In genomic region chr16:46922239-46922638, GRCh38 we compare ENCODE assay signal across 1 cellular context.
A peak's percentile ranks its signal among the peaks of the same experiment; 100 is the strongest.
TF ChIP-seq lines count a peak whose summit lies in the region.

No MANE protein-coding gene starts in this region.

TF ChIP-seq in HepG2, 621 proteins besides CTCF, POLR2A, EP300 and RAD21 (continues in another document):
- TF ChIP-seq XBP1 (CRISPR knock-in tag; IDR thresholded peaks at IDR 0.05) (no peak), PRPF4 (IDR thresholded peaks at IDR 0.05; ENCODE audit: low read depth, low read length, poor library complexity, severe bottlenecking) (no peak), CBX2 (IDR thresholded peaks at IDR 0.05; ENCODE audit: low read depth, low read length) (no peak), CBX2 (CRISPR knock-in tag; IDR thresholded peaks at IDR 0.05; ENCODE audit: low read depth) (no peak), ZNF766 (CRISPR knock-in tag; IDR thresholded peaks at IDR 0.05; ENCODE audit: borderline replicate concordance) (no peak), NFKBIZ (CRISPR knock-in tag; IDR thresholded peaks at IDR 0.05) (no peak), KMT2B (CRISPR knock-in tag; IDR thresholded peaks at IDR 0.05) (no peak), ZMAT3 (CRISPR knock-in tag; conservative IDR thresholded peaks at IDR 0.05) (no peak), SPEN (CRISPR knock-in tag; IDR thresholded peaks at IDR 0.05; ENCODE audit: low read depth) (no peak), NR2F1 (CRISPR knock-in tag; IDR thresholded peaks at IDR 0.05) (no peak), MAX (IDR thresholded peaks at IDR 0.05) (no peak), SALL1 (CRISPR knock-in tag; IDR thresholded peaks at IDR 0.05) (0 out of 2 replicates have a peak, but pooled peaks have one; percentile 21), ZNF737 (CRISPR knock-in tag; IDR thresholded peaks at IDR 0.05; ENCODE audit: borderline replicate concordance) (no peak), NR2C2 (CRISPR knock-in tag; IDR thresholded peaks at IDR 0.05; ENCODE audit: borderline replicate concordance) (no peak), ARID4A (CRISPR knock-in tag; IDR thresholded peaks at IDR 0.05; ENCODE audit: borderline replicate concordance) (no peak), KDM5B (CRISPR knock-in tag; IDR thresholded peaks at IDR 0.05; ENCODE audit: borderline replicate concordance) (no peak), FOXC1 (CRISPR knock-in tag; IDR thresholded peaks at IDR 0.05; ENCODE audit: borderline replicate concordance) (no peak), ASH2L (IDR thresholded peaks at IDR 0.05; ENCODE audit: insufficient read length, low read depth, low read length) (no peak), ZNF543 (CRISPR knock-in tag; IDR thresholded peaks at IDR 0.05) (no peak), NFIB (CRISPR knock-in tag; IDR thresholded peaks at IDR 0.05; ENCODE audit: borderline replicate concordance) (0 out of 2 replicates have a peak, but pooled peaks have one; percentile 28), NAIF1 (CRISPR knock-in tag; IDR thresholded peaks at IDR 0.05; ENCODE audit: borderline replicate concordance) (no peak), DR1 (CRISPR knock-in tag; IDR thresholded peaks at IDR 0.05) (no peak), GABPB1 (CRISPR knock-in tag; IDR thresholded peaks at IDR 0.05) (no peak), ZNF652 (CRISPR knock-in tag; IDR thresholded peaks at IDR 0.05; ENCODE audit: borderline replicate concordance, low read depth) (no peak), ZSCAN29 (CRISPR knock-in tag; conservative IDR thresholded peaks at IDR 0.05) (no peak), POLR2AphosphoS2 (IDR thresholded peaks at IDR 0.05; ENCODE audit: low read depth, low read length) (peak; percentile 59), WIZ (CRISPR knock-in tag; IDR thresholded peaks at IDR 0.05) (no peak), ZNF878 (CRISPR knock-in tag; IDR thresholded peaks at IDR 0.05) (no peak), ZBTB25 (CRISPR knock-in tag; IDR thresholded peaks at IDR 0.05) (no peak), ZNF513 (CRISPR knock-in tag; conservative IDR thresholded peaks at IDR 0.05) (no peak), PITX1 (CRISPR knock-in tag; IDR thresholded peaks at IDR 0.05) (no peak), ZNF724P (CRISPR knock-in tag; IDR thresholded peaks at IDR 0.05; ENCODE audit: borderline replicate concordance) (no peak), RBM22 (optimal IDR thresholded peaks at IDR 0.05; ENCODE audit: low read length) (peak; percentile 36), SNAI1 (CRISPR knock-in tag; IDR thresholded peaks at IDR 0.05; ENCODE audit: borderline replicate concordance) (no peak)
- TF ChIP-seq, protein P1, sequence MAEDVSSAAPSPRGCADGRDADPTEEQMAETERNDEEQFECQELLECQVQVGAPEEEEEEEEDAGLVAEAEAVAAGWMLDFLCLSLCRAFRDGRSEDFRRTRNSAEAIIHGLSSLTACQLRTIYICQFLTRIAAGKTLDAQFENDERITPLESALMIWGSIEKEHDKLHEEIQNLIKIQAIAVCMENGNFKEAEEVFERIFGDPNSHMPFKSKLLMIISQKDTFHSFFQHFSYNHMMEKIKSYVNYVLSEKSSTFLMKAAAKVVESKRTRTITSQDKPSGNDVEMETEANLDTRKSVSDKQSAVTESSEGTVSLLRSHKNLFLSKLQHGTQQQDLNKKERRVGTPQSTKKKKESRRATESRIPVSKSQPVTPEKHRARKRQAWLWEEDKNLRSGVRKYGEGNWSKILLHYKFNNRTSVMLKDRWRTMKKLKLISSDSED (CRISPR knock-in tag; IDR thresholded peaks at IDR 0.05), result no peak
- TF ChIP-seq, protein P2, sequence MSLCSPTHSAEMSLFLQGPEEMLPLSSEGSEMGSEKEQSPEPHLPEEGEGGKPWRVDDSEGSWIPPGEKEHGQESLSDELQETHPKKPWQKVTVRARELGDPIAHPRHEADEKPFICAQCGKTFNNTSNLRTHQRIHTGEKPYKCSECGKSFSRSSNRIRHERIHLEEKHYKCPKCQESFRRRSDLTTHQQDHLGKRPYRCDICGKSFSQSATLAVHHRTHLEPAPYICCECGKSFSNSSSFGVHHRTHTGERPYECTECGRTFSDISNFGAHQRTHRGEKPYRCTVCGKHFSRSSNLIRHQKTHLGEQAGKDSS (CRISPR knock-in tag; IDR thresholded peaks at IDR 0.05; ENCODE audit: borderline replicate concordance, low read depth), result no peak
- TF ChIP-seq, protein P3, sequence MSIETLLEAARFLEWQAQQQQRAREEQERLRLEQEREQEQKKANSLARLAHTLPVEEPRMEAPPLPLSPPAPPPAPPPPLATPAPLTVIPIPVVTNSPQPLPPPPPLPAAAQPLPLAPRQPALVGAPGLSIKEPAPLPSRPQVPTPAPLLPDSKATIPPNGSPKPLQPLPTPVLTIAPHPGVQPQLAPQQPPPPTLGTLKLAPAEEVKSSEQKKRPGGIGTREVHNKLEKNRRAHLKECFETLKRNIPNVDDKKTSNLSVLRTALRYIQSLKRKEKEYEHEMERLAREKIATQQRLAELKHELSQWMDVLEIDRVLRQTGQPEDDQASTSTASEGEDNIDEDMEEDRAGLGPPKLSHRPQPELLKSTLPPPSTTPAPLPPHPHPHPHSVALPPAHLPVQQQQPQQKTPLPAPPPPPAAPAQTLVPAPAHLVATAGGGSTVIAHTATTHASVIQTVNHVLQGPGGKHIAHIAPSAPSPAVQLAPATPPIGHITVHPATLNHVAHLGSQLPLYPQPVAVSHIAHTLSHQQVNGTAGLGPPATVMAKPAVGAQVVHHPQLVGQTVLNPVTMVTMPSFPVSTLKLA (IDR thresholded peaks at IDR 0.05), result no peak
- TF ChIP-seq, protein P4, sequence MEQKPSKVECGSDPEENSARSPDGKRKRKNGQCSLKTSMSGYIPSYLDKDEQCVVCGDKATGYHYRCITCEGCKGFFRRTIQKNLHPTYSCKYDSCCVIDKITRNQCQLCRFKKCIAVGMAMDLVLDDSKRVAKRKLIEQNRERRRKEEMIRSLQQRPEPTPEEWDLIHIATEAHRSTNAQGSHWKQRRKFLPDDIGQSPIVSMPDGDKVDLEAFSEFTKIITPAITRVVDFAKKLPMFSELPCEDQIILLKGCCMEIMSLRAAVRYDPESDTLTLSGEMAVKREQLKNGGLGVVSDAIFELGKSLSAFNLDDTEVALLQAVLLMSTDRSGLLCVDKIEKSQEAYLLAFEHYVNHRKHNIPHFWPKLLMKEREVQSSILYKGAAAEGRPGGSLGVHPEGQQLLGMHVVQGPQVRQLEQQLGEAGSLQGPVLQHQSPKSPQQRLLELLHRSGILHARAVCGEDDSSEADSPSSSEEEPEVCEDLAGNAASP (CRISPR knock-in tag; IDR thresholded peaks at IDR 0.05; ENCODE audit: borderline replicate concordance), result no peak
- TF ChIP-seq, protein P5, sequence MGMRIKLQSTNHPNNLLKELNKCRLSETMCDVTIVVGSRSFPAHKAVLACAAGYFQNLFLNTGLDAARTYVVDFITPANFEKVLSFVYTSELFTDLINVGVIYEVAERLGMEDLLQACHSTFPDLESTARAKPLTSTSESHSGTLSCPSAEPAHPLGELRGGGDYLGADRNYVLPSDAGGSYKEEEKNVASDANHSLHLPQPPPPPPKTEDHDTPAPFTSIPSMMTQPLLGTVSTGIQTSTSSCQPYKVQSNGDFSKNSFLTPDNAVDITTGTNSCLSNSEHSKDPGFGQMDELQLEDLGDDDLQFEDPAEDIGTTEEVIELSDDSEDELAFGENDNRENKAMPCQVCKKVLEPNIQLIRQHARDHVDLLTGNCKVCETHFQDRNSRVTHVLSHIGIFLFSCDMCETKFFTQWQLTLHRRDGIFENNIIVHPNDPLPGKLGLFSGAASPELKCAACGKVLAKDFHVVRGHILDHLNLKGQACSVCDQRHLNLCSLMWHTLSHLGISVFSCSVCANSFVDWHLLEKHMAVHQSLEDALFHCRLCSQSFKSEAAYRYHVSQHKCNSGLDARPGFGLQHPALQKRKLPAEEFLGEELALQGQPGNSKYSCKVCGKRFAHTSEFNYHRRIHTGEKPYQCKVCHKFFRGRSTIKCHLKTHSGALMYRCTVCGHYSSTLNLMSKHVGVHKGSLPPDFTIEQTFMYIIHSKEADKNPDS (CRISPR knock-in tag; IDR thresholded peaks at IDR 0.05), result no peak
- TF ChIP-seq, protein P6, sequence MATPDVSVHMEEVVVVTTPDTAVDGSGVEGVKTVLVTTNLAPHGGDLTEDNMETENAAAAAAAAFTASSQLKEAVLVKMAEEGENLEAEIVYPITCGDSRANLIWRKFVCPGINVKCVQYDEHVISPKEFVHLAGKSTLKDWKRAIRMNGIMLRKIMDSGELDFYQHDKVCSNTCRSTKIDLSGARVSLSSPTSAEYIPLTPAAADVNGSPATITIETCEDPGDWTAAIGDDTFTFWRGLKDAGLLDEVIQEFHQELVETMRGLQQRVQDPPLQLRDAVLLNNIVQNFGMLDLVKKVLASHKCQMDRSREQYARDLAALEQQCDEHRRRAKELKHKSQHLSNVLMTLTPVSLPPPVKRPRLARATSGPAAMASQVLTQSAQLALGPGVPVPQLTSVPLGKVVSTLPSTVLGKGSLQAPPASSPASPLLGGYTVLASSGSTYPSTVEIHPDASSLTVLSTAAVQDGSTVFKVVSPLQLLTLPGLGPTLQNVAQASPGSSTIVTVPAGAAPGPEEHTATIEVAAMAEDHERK (CRISPR knock-in tag; IDR thresholded peaks at IDR 0.05; ENCODE audit: low read depth), result no peak
- TF ChIP-seq, protein P7, sequence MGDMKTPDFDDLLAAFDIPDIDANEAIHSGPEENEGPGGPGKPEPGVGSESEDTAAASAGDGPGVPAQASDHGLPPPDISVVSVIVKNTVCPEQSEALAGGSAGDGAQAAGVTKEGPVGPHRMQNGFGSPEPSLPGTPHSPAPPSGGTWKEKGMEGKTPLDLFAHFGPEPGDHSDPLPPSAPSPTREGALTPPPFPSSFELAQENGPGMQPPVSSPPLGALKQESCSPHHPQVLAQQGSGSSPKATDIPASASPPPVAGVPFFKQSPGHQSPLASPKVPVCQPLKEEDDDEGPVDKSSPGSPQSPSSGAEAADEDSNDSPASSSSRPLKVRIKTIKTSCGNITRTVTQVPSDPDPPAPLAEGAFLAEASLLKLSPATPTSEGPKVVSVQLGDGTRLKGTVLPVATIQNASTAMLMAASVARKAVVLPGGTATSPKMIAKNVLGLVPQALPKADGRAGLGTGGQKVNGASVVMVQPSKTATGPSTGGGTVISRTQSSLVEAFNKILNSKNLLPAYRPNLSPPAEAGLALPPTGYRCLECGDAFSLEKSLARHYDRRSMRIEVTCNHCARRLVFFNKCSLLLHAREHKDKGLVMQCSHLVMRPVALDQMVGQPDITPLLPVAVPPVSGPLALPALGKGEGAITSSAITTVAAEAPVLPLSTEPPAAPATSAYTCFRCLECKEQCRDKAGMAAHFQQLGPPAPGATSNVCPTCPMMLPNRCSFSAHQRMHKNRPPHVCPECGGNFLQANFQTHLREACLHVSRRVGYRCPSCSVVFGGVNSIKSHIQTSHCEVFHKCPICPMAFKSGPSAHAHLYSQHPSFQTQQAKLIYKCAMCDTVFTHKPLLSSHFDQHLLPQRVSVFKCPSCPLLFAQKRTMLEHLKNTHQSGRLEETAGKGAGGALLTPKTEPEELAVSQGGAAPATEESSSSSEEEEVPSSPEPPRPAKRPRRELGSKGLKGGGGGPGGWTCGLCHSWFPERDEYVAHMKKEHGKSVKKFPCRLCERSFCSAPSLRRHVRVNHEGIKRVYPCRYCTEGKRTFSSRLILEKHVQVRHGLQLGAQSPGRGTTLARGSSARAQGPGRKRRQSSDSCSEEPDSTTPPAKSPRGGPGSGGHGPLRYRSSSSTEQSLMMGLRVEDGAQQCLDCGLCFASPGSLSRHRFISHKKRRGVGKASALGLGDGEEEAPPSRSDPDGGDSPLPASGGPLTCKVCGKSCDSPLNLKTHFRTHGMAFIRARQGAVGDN (CRISPR knock-in tag; IDR thresholded peaks at IDR 0.05), result peak; percentile 34; the same call in 1 of the 2 replicates
